ENCODE assay signal across 9 cellular contexts in the genomic region with DNA sequence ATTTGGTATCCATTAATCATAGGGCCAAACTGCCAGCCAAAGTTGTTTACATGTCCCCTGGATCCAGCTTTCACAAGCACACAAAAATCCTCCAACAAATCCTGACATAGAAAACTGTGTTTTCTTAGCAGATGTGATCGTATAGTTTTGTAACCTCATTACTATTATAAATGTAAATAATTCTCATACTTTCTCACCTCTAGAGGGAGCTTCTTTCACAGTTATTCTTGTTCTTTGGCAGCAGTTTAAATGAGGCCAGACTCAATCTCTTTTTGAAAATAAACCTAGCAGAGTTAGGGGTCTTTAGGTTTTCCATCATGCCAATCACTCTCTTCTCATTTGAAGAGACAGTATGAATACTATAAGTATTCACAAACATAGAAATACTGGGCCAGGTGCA. TPM values are rescaled to one million over a fixed set of nuclear protein-coding genes. Genes with fewer than 3 reads are reported as not detected.
A peak's percentile ranks its signal among the peaks of the same experiment; 100 is the strongest.
DNase-seq lines count a peak whose midpoint lies in the region; ATAC-seq, FAIRE-seq and TF ChIP-seq lines count a peak whose summit lies in the region.
"Had no signal": no experiment of that assay in that cellular context is flagged by ENCODE, and none has a peak within 500 bp of the region (broad histone marks: within the 10 kb centered on the region; RNA-seq: fewer than 3 reads in every experiment).

No MANE protein-coding gene starts in this region.

- H3K4me1 ChIP-seq in PC-9 (replicated peaks; ENCODE audit: insufficient read depth) (no peaks in the 10 kb centered on the region), kidney (ENCODE audit: control insufficient read depth in 1 of 2, insufficient read depth in 1 of 2, low read depth in 1 of 2, low read length in 2 of 2) (no peaks in the 10 kb centered on the region)

- H4K20me1 ChIP-seq in PC-9 (ENCODE audit: insufficient read depth) = no peaks in the 10 kb centered on the region

- no TSS peak for BruUV-seq in PC-9 (replicated peaks; lab: Mats Ljungman, UMichigan)

- in situ Hi-C loops in ACHN (cut with HindIII; ENCODE audit: low pct_ligation_motif_present, low pct_unique_long_range_greater_than_20kb, low sequenced_read_pairs) = no loop called here

- ATAC-seq in HG02623 (IDR thresholded peaks at IDR 0.05; ENCODE audit: unreplicated experiment) = no peak

- no peaks in the 10 kb centered on the region for H3F3A ChIP-seq in PC-9 (ENCODE audit: insufficient read depth, low read depth)

- POLR2A ChIA-PET in PC-9 (lab: Charles Lee; ENCODE audit: unreplicated experiment) = interaction anchor here (0.7 kb wide), 1 partner anchor 18 kb away, joined by 8 read pairs; no protein-coding TSS in a partner anchor

- H3K79me2 ChIP-seq in PC-9 (ENCODE audit: low read depth) = no peaks in the 10 kb centered on the region

- no peak overlapping the region for H3K4me2 ChIP-seq in PC-9

- H3K4me3 ChIP-seq in PC-9 (no peak overlapping the region), kidney (ENCODE audit: low read length in 2 of 2) (no peak overlapping the region)
- H3K4me3 ChIP-seq: skin epidermis had no signal

- H2AFZ ChIP-seq in PC-9 = no peak overlapping the region

- no peak overlapping the region for H3K9ac ChIP-seq in kidney (ENCODE audit: low read length in 2 of 2)

- H3K36me3 ChIP-seq in PC-9 (ENCODE audit: low read depth) (no peaks in the 10 kb centered on the region), kidney (ENCODE audit: control insufficient read depth in 1 of 2, insufficient read depth in 2 of 2, low read length in 2 of 2) (no peaks in the 10 kb centered on the region)

- CTCF ChIA-PET in PC-9 (lab: Charles Lee) = interaction anchor here (0.6 kb wide), 2 partner anchors 109 to 1267 kb away, joined by 3 to 17 read pairs; no protein-coding TSS in a partner anchor

- FAIRE-seq in GM18507 (lab: Jason Lieb, UNC) (peak; percentile 63), kidney (lab: Jason Lieb, UNC) (peak; percentile 23)

- intact Hi-C loops in PC-9 (cut with micrococcal nuclease; ENCODE audit: unreplicated experiment) = no loop called here
- intact Hi-C loops in kidney (cut with DNase I) = no loop called here

- no peak overlapping the region for H3K27ac ChIP-seq in PC-9
- no peak overlapping the region for H3K27ac ChIP-seq in kidney (ENCODE audit: low read depth in 2 of 2, low read length in 2 of 2)
- H3K27ac ChIP-seq: skin epidermis had no signal

- TF ChIP-seq CTCF in PC-9 (conservative IDR thresholded peaks at IDR 0.05) (peak; percentile 72), kidney (IDR thresholded peaks at IDR 0.05; ENCODE audit: borderline replicate concordance, extremely low read depth, insufficient read depth) (peak; percentile 25), GM20000 (IDR thresholded peaks at IDR 0.05; ENCODE audit: extremely low read depth, missing control alignments) (no peak)

- DNase-seq in ACHN = peak; percentile 47
- no peak for DNase-seq in GM18507 (ENCODE audit: extremely low spot score, insufficient read length, low read depth)
- no peak for DNase-seq in PC-9
- DNase-seq in kidney = no peak
- DNase-seq in mucosa of gallbladder (ENCODE audit: low spot score) = no peak
- no peak for DNase-seq in GM20000 (ENCODE audit: low spot score)
- DNase-seq in NCI-H2081 treated with DMSO at 0.1 percent for 48 hours (lab: John Stamatoyannopoulos, UW) = no peak

- H3K9me2 ChIP-seq in PC-9 (ENCODE audit: insufficient read depth) = no peaks in the 10 kb centered on the region

- no peaks in the 10 kb centered on the region for H3K27me3 ChIP-seq in PC-9 (ENCODE audit: insufficient read depth, low read depth)

- H3K9me3 ChIP-seq in PC-9 (ENCODE audit: insufficient read depth, low read depth) = no peaks in the 10 kb centered on the region
- H3K9me3 ChIP-seq in kidney (ENCODE audit: control insufficient read depth in 1 of 2, low read length in 2 of 2) = no peaks in the 10 kb centered on the region

RNA-seq across cellular contexts. Expression of gene ZNF318, which starts 17.0 kb away (rescaled TPM):
- total RNA-seq in PC-9 (2021) (14.9 and 17.1 TPM in 2 replicates), kidney (13.9 TPM), mucosa of gallbladder (20.9 TPM)
- polyA plus RNA-seq in kidney (ENCODE audit: insufficient read depth, low read depth, low replicate concordance) = 5.5 TPM

RNA-seq across cellular contexts. Expression of gene ABCC10, which starts 40.8 kb away (rescaled TPM):
- total RNA-seq in PC-9 (2021) (28.4 and 28.7 TPM in 2 replicates), kidney (30.2 TPM), mucosa of gallbladder (46.8 TPM)
- polyA plus RNA-seq in kidney (ENCODE audit: insufficient read depth, low read depth, low replicate concordance) = 12.0 TPM
